ENCODE assay signal across 1 cellular context in the genomic region with DNA sequence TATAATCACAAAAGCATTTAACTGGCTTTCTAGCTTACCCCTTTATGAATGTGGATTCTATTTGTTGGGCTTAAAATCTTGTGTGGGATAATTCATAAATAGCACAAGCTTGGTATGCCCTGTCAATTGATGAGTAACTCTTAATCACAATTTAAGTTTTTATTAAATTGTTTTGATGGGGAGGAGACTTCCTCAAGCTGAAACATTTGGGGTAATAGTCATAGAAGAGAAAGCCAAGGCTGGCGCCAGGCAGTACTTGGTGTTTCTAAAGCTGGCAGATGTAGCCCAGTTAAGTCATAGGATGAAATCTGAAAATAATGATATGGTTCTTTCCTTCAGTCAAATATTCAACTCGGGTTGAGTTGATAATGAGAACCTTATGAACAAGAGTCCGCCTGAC.
TF ChIP-seq lines count a peak whose summit lies in the region.

No MANE protein-coding gene starts in this region.

TF ChIP-seq in SK-N-SH, 30 proteins besides CTCF, POLR2A, EP300 and RAD21 (continued from another document):
- TF ChIP-seq USF1 (IDR thresholded peaks at IDR 0.05; ENCODE audit: borderline replicate concordance, low read depth) (0 out of 2 replicates have a peak, but pooled peaks have one; percentile 10), FOXJ3 (CRISPR knock-in tag; IDR thresholded peaks at IDR 0.05) (no peak), RXRA (IDR thresholded peaks at IDR 0.05; ENCODE audit: borderline replicate concordance, low read depth) (peak; percentile 68), EZH2phosphoT487 (IDR thresholded peaks at IDR 0.05; ENCODE audit: borderline replicate concordance, low read depth) (no peak), MXI1 (IDR thresholded peaks at IDR 0.05; ENCODE audit: low read depth, low read length) (no peak), TCF12 (IDR thresholded peaks at IDR 0.05) (peak; percentile 98), MEF2A (IDR thresholded peaks at IDR 0.05; ENCODE audit: borderline replicate concordance, low read depth) (peak; percentile 95), YY1 (IDR thresholded peaks at IDR 0.05; ENCODE audit: low read depth) (no peak), FOSL2 (IDR thresholded peaks at IDR 0.05; ENCODE audit: borderline replicate concordance, low read depth) (peak; percentile 95), TEAD4 (IDR thresholded peaks at IDR 0.05; ENCODE audit: borderline replicate concordance, insufficient read depth) (peak; percentile 93), POLR2AphosphoS5 (IDR thresholded peaks at IDR 0.05; ENCODE audit: low read depth, low read length) (peak; percentile 86), REST (IDR thresholded peaks at IDR 0.05; ENCODE audit: low read depth, low read length) (0 out of 2 replicates have a peak, but pooled peaks have one; percentile 24)
- TF ChIP-seq, protein P1, sequence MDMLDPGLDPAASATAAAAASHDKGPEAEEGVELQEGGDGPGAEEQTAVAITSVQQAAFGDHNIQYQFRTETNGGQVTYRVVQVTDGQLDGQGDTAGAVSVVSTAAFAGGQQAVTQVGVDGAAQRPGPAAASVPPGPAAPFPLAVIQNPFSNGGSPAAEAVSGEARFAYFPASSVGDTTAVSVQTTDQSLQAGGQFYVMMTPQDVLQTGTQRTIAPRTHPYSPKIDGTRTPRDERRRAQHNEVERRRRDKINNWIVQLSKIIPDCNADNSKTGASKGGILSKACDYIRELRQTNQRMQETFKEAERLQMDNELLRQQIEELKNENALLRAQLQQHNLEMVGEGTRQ (IDR thresholded peaks at IDR 0.05; ENCODE audit: borderline replicate concordance, low read depth, low read length): no peak
